26 cellular contexts compared by ENCODE assay signal in genomic region chr1:115874497-115874896, GRCh38. TPM values are rescaled to one million over a fixed set of nuclear protein-coding genes. Genes with fewer than 3 reads are reported as not detected.
DNase-seq lines count a peak whose midpoint lies in the region; ATAC-seq, FAIRE-seq and TF ChIP-seq lines count a peak whose summit lies in the region.
"Had no signal": no experiment of that assay in that cellular context is flagged by ENCODE, and none has a peak within 500 bp of the region (broad histone marks: within the 10 kb centered on the region; RNA-seq: fewer than 3 reads in every experiment).

No MANE protein-coding gene starts in this region.

- in situ Hi-C loops in K562 (cut with MboI) = no loop called here

- TF ChIP-seq CTCF in PC-9 (conservative IDR thresholded peaks at IDR 0.05) = no peak
- TF ChIP-seq CTCF in K562 (IDR thresholded peaks at IDR 0.05 in 2 of 3, conservative IDR thresholded peaks at IDR 0.05 in 1 of 3; ENCODE audit: insufficient read depth in 2 of 3, low read depth in 1 of 3, low read length in 3 of 3) = no peak
- no peak for TF ChIP-seq CTCF in osteoblast (IDR thresholded peaks at IDR 0.05; ENCODE audit: extremely low read depth, low read depth, low read length)

- H4K20me1 ChIP-seq in PC-9 (ENCODE audit: insufficient read depth) = no peaks in the 10 kb centered on the region
- no peaks in the 10 kb centered on the region for H4K20me1 ChIP-seq in K562 (replicated peaks; ENCODE audit: control insufficient read depth, insufficient read depth, low read length)
- H4K20me1 ChIP-seq in osteoblast (ENCODE audit: insufficient read depth, low read length) = no peaks in the 10 kb centered on the region

- BruUV-seq in PC-9 (replicated peaks; lab: Mats Ljungman, UMichigan) = no TSS peak
- BruUV-seq in K562 (replicated peaks; lab: Mats Ljungman, UMichigan) = no TSS peak

- H3K9ac ChIP-seq in K562 (ENCODE audit: insufficient read depth in 1 of 2, low read depth in 2 of 2, low read length in 2 of 2) = no peak overlapping the region

- H3K9me3 ChIP-seq in PC-9 (ENCODE audit: insufficient read depth, low read depth) (no peaks in the 10 kb centered on the region), K562 (replicated peaks; ENCODE audit: control insufficient read depth, insufficient read depth, low read depth, low read length) (no peaks in the 10 kb centered on the region), osteoblast (ENCODE audit: low read depth, low read length) (no peaks in the 10 kb centered on the region)

- POLR2A ChIA-PET in PC-9 (lab: Charles Lee; ENCODE audit: unreplicated experiment) = interaction anchor here (0.5 to 0.7 kb wide), 2 partner anchors 289 to 602 kb away, joined by 3 to 9 read pairs; no protein-coding TSS in a partner anchor
- POLR2A ChIA-PET in K562 (lab: Yijun Ruan, JAX) = no interaction called here

- no peaks in the 10 kb centered on the region for H3K9me2 ChIP-seq in PC-9 (ENCODE audit: insufficient read depth)

- H3K4me1 ChIP-seq in ACC112 (ENCODE audit: control insufficient read depth, insufficient read depth, low read length, unreplicated experiment) (peaks cover 6% of the 10 kb centered on the region), PC-9 (replicated peaks; ENCODE audit: insufficient read depth) (0 out of 2 replicates have a peak, but pooled peaks cover 5% of the 10 kb centered on the region), K562 (replicated peaks in 1 of 2; ENCODE audit: control insufficient read depth in 2 of 2, insufficient read depth in 2 of 2, low read length in 2 of 2) (no peaks in the 10 kb centered on the region), osteoblast (ENCODE audit: insufficient read depth, low read length) (no peaks in the 10 kb centered on the region)

- no peak for TF ChIP-seq POLR2A in K562 (conservative IDR thresholded peaks at IDR 0.05)

- H3K27me3 ChIP-seq in ACC112 (ENCODE audit: insufficient read depth, low read length) = peaks cover 16% of the 10 kb centered on the region
- H3K27me3 ChIP-seq in PC-9 (ENCODE audit: insufficient read depth, low read depth) = no peaks in the 10 kb centered on the region
- H3K27me3 ChIP-seq in K562 (ENCODE audit: control insufficient read depth in 2 of 2, insufficient read depth in 2 of 2, low read length in 2 of 2) = peaks cover 5 to 15% of the 10 kb centered on the region in 2 experiments; a peak in 3 of 5 replicates
- peaks cover 4% of the 10 kb centered on the region for H3K27me3 ChIP-seq in osteoblast (ENCODE audit: insufficient read depth, low read length)

- no peaks in the 10 kb centered on the region for H3K79me2 ChIP-seq in ACC112 (ENCODE audit: control insufficient read depth, insufficient read depth, low read length, unreplicated experiment)
- no peaks in the 10 kb centered on the region for H3K79me2 ChIP-seq in PC-9 (ENCODE audit: low read depth)
- no peaks in the 10 kb centered on the region for H3K79me2 ChIP-seq in K562 (ENCODE audit: control insufficient read depth, insufficient read depth, low read length)
- H3K79me2 ChIP-seq in osteoblast (ENCODE audit: insufficient read depth, low read length) = no peaks in the 10 kb centered on the region

- DNase-seq in PC-9 (no peak), K562 (ENCODE audit: extremely low read depth in 1 of 4, low spot score in 3 of 4) (no peak), osteoblast (ENCODE audit: insufficient read length, low spot score, missing footprints) (no peak), iPS-NIHi11 (ENCODE audit: low spot score) (no peak), NCI-H2107 (lab: John Stamatoyannopoulos, UW) (no peak)
- DNase-seq: 8988T; CD4-positive, CD25-positive, alpha-beta regulatory T cell; COR-L47; DMS53; GOT3; KBM-7; NCI-H1105; NCI-H146; NCI-H1930; NCI-H446; NCI-H524 treated with DMSO at 0.1 percent for 48 hours; NCI-H774; NK-92 treated with Interleukin-12 subunit alpha and Interleukin-12 subunit beta, amount 100 ng/mL, for 24 hours; RPMI8226; SHP77 treated with DMSO at 0.1 percent for 48 hours had no signal

- H2AFZ ChIP-seq in ACC112 (ENCODE audit: low read length, unreplicated experiment) = no peak overlapping the region
- H2AFZ ChIP-seq in PC-9 = 0 out of 2 replicates have a peak overlapping the region, but pooled peaks have one; percentile 4
- H2AFZ ChIP-seq in K562 (ENCODE audit: low read depth, low read length) = no peak overlapping the region
- peak overlapping the region; percentile 25 for H2AFZ ChIP-seq in osteoblast (ENCODE audit: low read length)

- no peak for TF ChIP-seq RAD21 in K562 (CRISPR knock-in tag; conservative IDR thresholded peaks at IDR 0.05 in 1 of 2, IDR thresholded peaks at IDR 0.05 in 1 of 2)

- 0% methylated on average over 4 of the region's 4 CpGs for WGBS in K562 (ENCODE audit: insufficient coverage, low coverage, missing lambda C conversion rate)

- no peak for FAIRE-seq in K562 (lab: Jason Lieb, UNC)

- no peaks in the 10 kb centered on the region for H3K9me1 ChIP-seq in K562 (ENCODE audit: control insufficient read depth, insufficient read depth, low read length)

- ATAC-seq in K562 = no peak
- ATAC-seq in HG02798 (IDR thresholded peaks at IDR 0.05; ENCODE audit: poor library complexity, unreplicated experiment) = no peak

- CTCF ChIA-PET in PC-9 (lab: Charles Lee) = no interaction called here
- CTCF ChIA-PET in K562 (lab: Yijun Ruan, JAX; ENCODE audit: low intra/inter-chr PET ratio) = no interaction called here

- peak overlapping the region; percentile 52 for H3K27ac ChIP-seq in ACC112 (ENCODE audit: low read depth, low read length)
- no peak overlapping the region for H3K27ac ChIP-seq in PC-9
- H3K27ac ChIP-seq in K562 (ENCODE audit: extremely low read depth, low read depth, low read length) = no peak overlapping the region
- no peak overlapping the region for H3K27ac ChIP-seq in osteoblast (ENCODE audit: low read depth, low read length)

- H3F3A ChIP-seq in PC-9 (ENCODE audit: insufficient read depth, low read depth) = no peaks in the 10 kb centered on the region

- no peak for TF ChIP-seq EP300 in K562 (IDR thresholded peaks at IDR 0.05; ENCODE audit: low read length)

- H3K4me3 ChIP-seq in ACC112 (ENCODE audit: low read depth, low read length) = no peak overlapping the region
- no peak overlapping the region for H3K4me3 ChIP-seq in PC-9
- no peak overlapping the region for H3K4me3 ChIP-seq in K562
- H3K4me3 ChIP-seq in osteoblast (ENCODE audit: insufficient read depth, low read length) = no peak overlapping the region

- intact Hi-C loops in PC-9 (cut with micrococcal nuclease; ENCODE audit: unreplicated experiment) = no loop called here
- intact Hi-C loops in K562 (cut with micrococcal nuclease) = no loop called here

- no peak overlapping the region for H3K4me2 ChIP-seq in PC-9
- H3K4me2 ChIP-seq in K562 (ENCODE audit: insufficient read depth, low read length) = no peak overlapping the region
- H3K4me2 ChIP-seq in osteoblast (ENCODE audit: insufficient read depth, low read length) = peak overlapping the region; percentile 15

- H3K36me3 ChIP-seq in ACC112 (ENCODE audit: insufficient read depth, low read length) (no peaks in the 10 kb centered on the region), PC-9 (ENCODE audit: low read depth) (no peaks in the 10 kb centered on the region), K562 (ENCODE audit: control insufficient read depth, insufficient read depth, low read length) (no peaks in the 10 kb centered on the region), osteoblast (ENCODE audit: insufficient read depth, low read length) (no peaks in the 10 kb centered on the region)

TF ChIP-seq in K562, 482 proteins besides CTCF, POLR2A, EP300 and RAD21 (continues in another document):
- TF ChIP-seq MTA2 (IDR thresholded peaks at IDR 0.05; ENCODE audit: low read depth) = no peak
- TF ChIP-seq EHMT2 (IDR thresholded peaks at IDR 0.05) = no peak
- no peak for TF ChIP-seq SOX6 (IDR thresholded peaks at IDR 0.05)
- TF ChIP-seq SIN3A (IDR thresholded peaks at IDR 0.05; ENCODE audit: borderline replicate concordance in 2 of 2, control insufficient read depth in 1 of 2, low read depth in 2 of 2, low read length in 2 of 2) = no peak
- TF ChIP-seq SREBF2 (CRISPR knock-in tag; IDR thresholded peaks at IDR 0.05) = no peak
- TF ChIP-seq CREB5 (CRISPR knock-in tag; IDR thresholded peaks at IDR 0.05) = no peak
- no peak for TF ChIP-seq CBFB (CRISPR knock-in tag; IDR thresholded peaks at IDR 0.05)
- no peak for TF ChIP-seq GTF2F1 (IDR thresholded peaks at IDR 0.05; ENCODE audit: low read depth, low read length)
- no peak for TF ChIP-seq U2AF1 (optimal IDR thresholded peaks at IDR 0.05; ENCODE audit: low read depth, low read length)
- no peak for TF ChIP-seq CBX8 (IDR thresholded peaks at IDR 0.05; ENCODE audit: borderline replicate concordance, extremely low read depth, low read depth, low read length, poor library complexity, severe bottlenecking)

RNA-seq across cellular contexts. Expression of gene NHLH2, which starts 33.6 kb away (rescaled TPM):
- total RNA-seq in PC-9 (2021) (not detected in 2 replicates), K562 (2014; rRNA removed) (not detected in 2 replicates), K562 (2014; rRNA removed; fragmentation: Illumina TruSeq; extraction: Trizol) (not detected in 2 replicates), K562 (2015; rRNA removed; fragmentation: Illumina TruSeq; extraction: Trizol) (not detected in 2 replicates), K562 (2021) (not detected in 2 replicates), osteoblast (not detected in 2 replicates)
- not detected in 2 replicates for total RNA-seq in K562 (2011; cell fraction: chromatin; rRNA removed; ENCODE audit: low replicate concordance)
- total RNA-seq in K562 (2011; cell fraction: nucleolus; rRNA removed) = not detected in 2 replicates
- not detected in 2 replicates for total RNA-seq in K562 (2011; cell fraction: nucleoplasm; rRNA removed)
- polyA plus RNA-seq in K562 (2011; rRNA removed) (not detected in 2 replicates), K562 (2014; fragmentation: Illumina TruSeq; extraction: Trizol) (not detected in 2 replicates), K562 (2014; fragmentation: Nextera tagmentation; extraction: Ambion mirVana) (not detected), K562 (2014; rRNA removed) (not detected in 2 replicates)
- polyA plus RNA-seq in K562 (2011; cell fraction: cytosol; rRNA removed) = not detected in 2 replicates
- not detected in 2 replicates for polyA plus RNA-seq in K562 (2011; cell fraction: nucleus; rRNA removed)
- polyA plus RNA-seq in K562 (2012) = not detected in 2 replicates
- not detected in 2 replicates for polyA minus RNA-seq in K562 (2011; rRNA and poly(A)+ RNA removed)
- not detected in 2 replicates for polyA minus RNA-seq in K562 (2011; cell fraction: cytosol; rRNA and poly(A)+ RNA removed)
- not detected in 2 replicates for polyA minus RNA-seq in K562 (2011; cell fraction: nucleus; rRNA and poly(A)+ RNA removed)
- total RNA-seq: CD4-positive, CD25-positive, alpha-beta regulatory T cell; G401; HT1080; MCF 10A had no signal
- polyA plus RNA-seq: BJ; CD4-positive, CD25-positive, alpha-beta regulatory T cell had no signal

Comparison
In these comparisons a context has a peak if more than half of its experiments do, and no peak if none do; other contexts are left out.
1. H2AFZ ChIP-seq: peak in PC-9 (single experiment) and osteoblast (single experiment); none in ACC112 (single experiment) and K562 (single experiment).